1 cellular context compared by ENCODE assay signal in the genomic region with DNA sequence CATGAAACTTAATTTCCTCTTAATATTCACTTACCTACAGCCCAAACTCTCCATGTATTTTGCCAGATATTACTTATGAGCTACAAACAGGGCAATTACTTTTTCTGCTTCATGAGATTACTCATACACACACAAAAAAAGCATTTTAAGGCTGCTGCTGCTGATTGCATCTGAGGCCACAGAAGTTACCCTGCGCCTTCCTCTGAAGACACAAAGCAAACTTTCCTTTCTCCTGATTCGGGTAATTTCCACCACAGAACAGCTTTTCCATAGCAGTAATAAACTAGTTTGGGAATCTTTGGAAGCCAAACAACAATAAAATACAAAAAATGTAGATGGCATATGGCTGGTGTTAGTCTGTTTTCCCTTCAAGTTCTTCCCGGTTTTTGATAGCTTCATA.
TF ChIP-seq lines count a peak whose summit lies in the region.

No MANE protein-coding gene starts in this region.

TF ChIP-seq in SK-N-SH treated with all-trans-retinoic acid at 6 μM for 48 hours, 23 proteins besides CTCF, POLR2A, EP300 and RAD21 (continued from another document):
- TF ChIP-seq, protein P1, sequence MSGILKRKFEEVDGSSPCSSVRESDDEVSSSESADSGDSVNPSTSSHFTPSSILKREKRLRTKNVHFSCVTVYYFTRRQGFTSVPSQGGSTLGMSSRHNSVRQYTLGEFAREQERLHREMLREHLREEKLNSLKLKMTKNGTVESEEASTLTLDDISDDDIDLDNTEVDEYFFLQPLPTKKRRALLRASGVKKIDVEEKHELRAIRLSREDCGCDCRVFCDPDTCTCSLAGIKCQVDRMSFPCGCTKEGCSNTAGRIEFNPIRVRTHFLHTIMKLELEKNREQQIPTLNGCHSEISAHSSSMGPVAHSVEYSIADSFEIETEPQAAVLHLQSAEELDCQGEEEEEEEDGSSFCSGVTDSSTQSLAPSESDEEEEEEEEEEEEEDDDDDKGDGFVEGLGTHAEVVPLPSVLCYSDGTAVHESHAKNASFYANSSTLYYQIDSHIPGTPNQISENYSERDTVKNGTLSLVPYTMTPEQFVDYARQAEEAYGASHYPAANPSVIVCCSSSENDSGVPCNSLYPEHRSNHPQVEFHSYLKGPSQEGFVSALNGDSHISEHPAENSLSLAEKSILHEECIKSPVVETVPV (CRISPR knock-in tag; IDR thresholded peaks at IDR 0.05): no peak
- TF ChIP-seq, protein P2, sequence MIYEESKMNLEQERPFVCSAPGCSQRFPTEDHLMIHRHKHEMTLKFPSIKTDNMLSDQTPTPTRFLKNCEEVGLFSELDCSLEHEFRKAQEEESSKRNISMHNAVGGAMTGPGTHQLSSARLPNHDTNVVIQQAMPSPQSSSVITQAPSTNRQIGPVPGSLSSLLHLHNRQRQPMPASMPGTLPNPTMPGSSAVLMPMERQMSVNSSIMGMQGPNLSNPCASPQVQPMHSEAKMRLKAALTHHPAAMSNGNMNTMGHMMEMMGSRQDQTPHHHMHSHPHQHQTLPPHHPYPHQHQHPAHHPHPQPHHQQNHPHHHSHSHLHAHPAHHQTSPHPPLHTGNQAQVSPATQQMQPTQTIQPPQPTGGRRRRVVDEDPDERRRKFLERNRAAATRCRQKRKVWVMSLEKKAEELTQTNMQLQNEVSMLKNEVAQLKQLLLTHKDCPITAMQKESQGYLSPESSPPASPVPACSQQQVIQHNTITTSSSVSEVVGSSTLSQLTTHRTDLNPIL (CRISPR knock-in tag; IDR thresholded peaks at IDR 0.05; ENCODE audit: low read depth): no peak
- TF ChIP-seq ARNTL (CRISPR knock-in tag; IDR thresholded peaks at IDR 0.05; ENCODE audit: borderline replicate concordance, low read depth) (no peak), PPARA (CRISPR knock-in tag; IDR thresholded peaks at IDR 0.05; ENCODE audit: borderline replicate concordance) (no peak), ZNF70 (CRISPR knock-in tag; IDR thresholded peaks at IDR 0.05) (no peak)
- TF ChIP-seq, protein P3, sequence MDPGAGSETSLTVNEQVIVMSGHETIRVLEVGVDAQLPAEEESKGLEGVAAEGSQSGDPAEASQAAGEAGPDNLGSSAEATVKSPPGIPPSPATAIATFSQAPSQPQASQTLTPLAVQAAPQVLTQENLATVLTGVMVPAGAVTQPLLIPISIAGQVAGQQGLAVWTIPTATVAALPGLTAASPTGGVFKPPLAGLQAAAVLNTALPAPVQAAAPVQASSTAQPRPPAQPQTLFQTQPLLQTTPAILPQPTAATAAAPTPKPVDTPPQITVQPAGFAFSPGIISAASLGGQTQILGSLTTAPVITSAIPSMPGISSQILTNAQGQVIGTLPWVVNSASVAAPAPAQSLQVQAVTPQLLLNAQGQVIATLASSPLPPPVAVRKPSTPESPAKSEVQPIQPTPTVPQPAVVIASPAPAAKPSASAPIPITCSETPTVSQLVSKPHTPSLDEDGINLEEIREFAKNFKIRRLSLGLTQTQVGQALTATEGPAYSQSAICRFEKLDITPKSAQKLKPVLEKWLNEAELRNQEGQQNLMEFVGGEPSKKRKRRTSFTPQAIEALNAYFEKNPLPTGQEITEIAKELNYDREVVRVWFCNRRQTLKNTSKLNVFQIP (CRISPR knock-in tag; IDR thresholded peaks at IDR 0.05; ENCODE audit: borderline replicate concordance, low read depth): no peak
